In genomic region chr12:62959745-62960144, GRCh38 we compare ENCODE assay signal across 27 cellular contexts.
"Had no signal": no experiment of that assay in that cellular context is flagged by ENCODE, and none has a peak within 500 bp of the region (broad histone marks: within the 10 kb centered on the region; RNA-seq: fewer than 3 reads in every experiment).

No MANE protein-coding gene starts in this region.

- H2AFZ ChIP-seq: hepatocyte had no signal

- H3K9me3 Mint-ChIP-seq: effector memory CD8-positive, alpha-beta T cell; endodermal cell had no signal

- H3K27ac ChIP-seq: colonic mucosa, epithelial cell of prostate, esophagus squamous epithelium, gastroesophageal sphincter, heart left ventricle, hepatocyte, left ventricle myocardium inferior, lower lobe of right lung had no signal

- H3K27me3 Mint-ChIP-seq: dendritic cell treated with granulocyte-macrophage colony-stimulating factor and Interleukin-4, amounts not matched to agents 40 ng/mL and 50 ng/mL, for 4 days; effector memory CD8-positive, alpha-beta T cell had no signal

- H3K4me3 ChIP-seq: colonic mucosa, esophagus squamous epithelium, gastroesophageal sphincter, heart left ventricle, hepatocyte, left ventricle myocardium inferior, lower lobe of right lung, mucosa of descending colon had no signal

- H3K79me2 ChIP-seq: hepatocyte had no signal

- H3K4me3 Mint-ChIP-seq: dendritic cell treated with granulocyte-macrophage colony-stimulating factor and Interleukin-4, amounts not matched to agents 40 ng/mL and 50 ng/mL, for 4 days; effector memory CD8-positive, alpha-beta T cell; endodermal cell; immature natural killer cell; mesothelial cell of epicardium had no signal

- DNase-seq: colonic mucosa; cortex of kidney; effector CD8-positive, alpha-beta T cell; effector memory CD8-positive, alpha-beta T cell; endodermal cell; erythroblast; esophagus squamous epithelium; foreskin fibroblast; foreskin melanocyte; heart left ventricle; hypothalamus; immature natural killer cell; islet precursor cell; kidney; kidney glomerular epithelial cell; left colon; left ventricle myocardium inferior; lower lobe of right lung; mesenchymal stem cell; mucosa of descending colon had no signal

- H3K27ac Mint-ChIP-seq: dendritic cell treated with granulocyte-macrophage colony-stimulating factor and Interleukin-4, amounts not matched to agents 40 ng/mL and 50 ng/mL, for 4 days; effector memory CD8-positive, alpha-beta T cell; endodermal cell; immature natural killer cell; mesothelial cell of epicardium had no signal

- H3K4me1 ChIP-seq: colonic mucosa, esophagus squamous epithelium, gastroesophageal sphincter, heart left ventricle, left ventricle myocardium inferior, lower lobe of right lung had no signal

- H3K27me3 ChIP-seq: colonic mucosa, esophagus squamous epithelium, gastroesophageal sphincter, heart left ventricle, hepatocyte had no signal

- H3K36me3 Mint-ChIP-seq: immature natural killer cell, mesothelial cell of epicardium had no signal

- H3K9me3 ChIP-seq: colonic mucosa, esophagus squamous epithelium, gastroesophageal sphincter, heart left ventricle, left ventricle myocardium inferior, lower lobe of right lung, mucosa of descending colon had no signal

- H3K4me1 Mint-ChIP-seq: immature natural killer cell had no signal

- H3K4me2 ChIP-seq: hepatocyte had no signal

- H3K36me3 ChIP-seq: colonic mucosa, esophagus squamous epithelium, gastroesophageal sphincter, heart left ventricle, left ventricle myocardium inferior, lower lobe of right lung had no signal

- ATAC-seq: effector memory CD8-positive, alpha-beta T cell; esophagus mucosa; gastroesophageal sphincter; left colon; left lobe of liver; lower lobe of right lung; mucosa of descending colon had no signal
